ENCODE assay signal across 8 cellular contexts in the genomic region with DNA sequence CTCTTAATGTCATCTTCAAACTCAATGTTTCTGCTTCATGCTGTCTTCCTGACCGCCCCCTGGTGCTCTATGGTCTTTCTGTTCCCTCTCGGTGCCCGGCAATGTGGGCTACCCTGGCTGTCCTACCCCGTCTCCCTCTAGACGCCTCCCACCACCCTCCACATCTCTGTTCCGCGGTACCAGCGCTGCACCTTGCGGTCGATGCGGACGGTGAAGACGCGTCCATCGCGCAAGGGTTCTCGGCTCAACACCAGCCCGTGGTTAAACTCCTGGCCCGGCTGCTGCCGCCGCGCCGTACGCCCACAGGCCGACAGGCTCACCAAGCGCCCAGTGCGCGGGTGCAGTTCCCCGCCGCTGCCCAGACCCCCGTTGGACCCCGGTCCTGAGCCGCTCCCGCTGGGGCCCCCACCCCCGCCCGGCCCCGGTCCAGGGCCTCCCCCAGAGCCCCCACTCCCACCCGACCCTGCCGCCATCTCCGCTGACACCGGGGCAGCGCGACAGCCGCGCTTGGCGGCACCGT. TPM values are rescaled to one million over a fixed set of nuclear protein-coding genes. Genes with fewer than 3 reads are reported as not detected.
DNase-seq lines count a peak whose midpoint lies in the region; ATAC-seq and TF ChIP-seq lines count a peak whose summit lies in the region.

A gene (minus strand): TSS at position 496 of the 520 bp plus-strand sequence. CDS start 23 bp downstream, at position 473.

- POLR2A ChIA-PET in A673 (lab: Charles Lee; ENCODE audit: low non-redundant PET): interaction anchor here (1.6 kb wide), 1 partner anchor 75 kb away, joined by 4 read pairs; a partner anchor contains a TSS

- H3K27ac ChIP-seq in A673 (ENCODE audit: low read depth, low read length, poor library complexity, severe bottlenecking): peak within 1 kb of the TSS; percentile 88
- peak within 1 kb of the TSS; percentile 76 to 94 (median 80) for H3K27ac ChIP-seq in adrenal gland
- peak within 1 kb of the TSS; percentile 48 to 97 (median 92) for H3K27ac ChIP-seq in skin epidermis

- TF ChIP-seq CTCF in A673 (conservative IDR thresholded peaks at IDR 0.05; ENCODE audit: low read depth, low read length) (no peak), adrenal gland (IDR thresholded peaks at IDR 0.05) (no peak)

- TF ChIP-seq POLR2A in adrenal gland (IDR thresholded peaks at IDR 0.05): no peak

- H3K27me3 ChIP-seq in A673 (replicated peaks; ENCODE audit: insufficient read depth, low read depth, low read length, poor library complexity) (no peaks in the 10 kb centered on the region), adrenal gland (no peaks in the 10 kb centered on the region), iPS-15b (ENCODE audit: control insufficient read depth, insufficient read depth, low read length) (no peaks in the 10 kb centered on the region)

- no peaks in the 10 kb centered on the region for H3K9me3 ChIP-seq in A673 (ENCODE audit: low read depth, low read length, poor library complexity, severe bottlenecking)
- no peaks in the 10 kb centered on the region for H3K9me3 ChIP-seq in adrenal gland (replicated peaks in 1 of 3)
- no peaks in the 10 kb centered on the region for H3K9me3 ChIP-seq in iPS-15b (ENCODE audit: control insufficient read depth, insufficient read depth, low read length)

- ATAC-seq in GM18867 (IDR thresholded peaks at IDR 0.05; ENCODE audit: unreplicated experiment) (peak; percentile 1), HG03521 (IDR thresholded peaks at IDR 0.05; ENCODE audit: unreplicated experiment) (peak; percentile 1)

- H3K9ac ChIP-seq in iPS-15b (ENCODE audit: low read depth, low read length): peak within 1 kb of the TSS; percentile 77

- intact Hi-C loops in A673 (cut with micrococcal nuclease; ENCODE audit: unreplicated experiment) (loop anchor here (1.0 kb wide), 1 partner anchor 49 kb away; no protein-coding TSS in a partner anchor), adrenal gland (cut with DNase I) (no loop called here)

- H3K4me1 ChIP-seq in A673 (ENCODE audit: insufficient read depth, low read length, poor library complexity, severe bottlenecking) (peaks cover 19% of the 10 kb centered on the region), adrenal gland (replicated peaks in 1 of 2) (peaks cover 4 to 17% of the 10 kb centered on the region in 2 donors), iPS-15b (ENCODE audit: control insufficient read depth, insufficient read depth, low read length) (no peaks in the 10 kb centered on the region)

- BruUV-seq in A673 (replicated peaks; lab: Mats Ljungman, UMichigan): TSS peak; percentile 55

- peak within 1 kb of the TSS; percentile 92 for H3K4me3 ChIP-seq in A673 (ENCODE audit: low read depth, low read length, poor library complexity, severe bottlenecking)
- peak within 1 kb of the TSS; percentile 43 to 88 (median 64) for H3K4me3 ChIP-seq in adrenal gland
- H3K4me3 ChIP-seq in iPS-15b (ENCODE audit: low read depth, low read length): peak within 1 kb of the TSS; percentile 97
- peak within 1 kb of the TSS; percentile 57 to 88 (median 74) for H3K4me3 ChIP-seq in skin epidermis

- CTCF ChIA-PET in A673 (lab: Charles Lee): interaction anchor here (0.6 to 1.5 kb wide), 7 partner anchors 16 to 231 kb away, joined by 3 to 6 read pairs (median 4); a partner anchor contains a TSS

- peaks cover 24% of the 10 kb centered on the region for H3K36me3 ChIP-seq in A673 (ENCODE audit: insufficient read depth, low read length, poor library complexity, severe bottlenecking)
- peaks cover 0 to 21% of the 10 kb centered on the region in 2 donors for H3K36me3 ChIP-seq in adrenal gland (replicated peaks in 1 of 2)
- peaks cover 22% of the 10 kb centered on the region for H3K36me3 ChIP-seq in iPS-15b (ENCODE audit: control insufficient read depth, insufficient read depth, low read length)

- DNase-seq in A673 (ENCODE audit: low spot score) (no peak), adrenal gland (peak in 1 of 7 donors; percentile 51), GM19240 (ENCODE audit: insufficient read length, low spot score) (no peak), NCI-H345 treated with DMSO at 0.1 percent for 48 hours (lab: John Stamatoyannopoulos, UW; ENCODE audit: unreplicated experiment) (no peak)

- WGBS in adrenal gland, 4 donors: 0 to 1% (median 0%) methylated on average over 16 to 47 of the region's 47 CpGs

RNA-seq across cellular contexts. Expression of the gene that starts here (rescaled TPM):
- 81.7 and 99.5 TPM in 2 replicates for total RNA-seq in A673 (2021)
- 10 to 100 TPM; 10.4 to 46.9 (median 25.9) TPM for total RNA-seq in adrenal gland
- 100 to 1,000 TPM in 1 of 3 donors, 10 to 100 TPM in 1, 1 to 10 TPM in 1; 8.7 to 111 (median 45.5) TPM for polyA plus RNA-seq in adrenal gland
